12 cellular contexts compared by ENCODE assay signal in the genomic region with DNA sequence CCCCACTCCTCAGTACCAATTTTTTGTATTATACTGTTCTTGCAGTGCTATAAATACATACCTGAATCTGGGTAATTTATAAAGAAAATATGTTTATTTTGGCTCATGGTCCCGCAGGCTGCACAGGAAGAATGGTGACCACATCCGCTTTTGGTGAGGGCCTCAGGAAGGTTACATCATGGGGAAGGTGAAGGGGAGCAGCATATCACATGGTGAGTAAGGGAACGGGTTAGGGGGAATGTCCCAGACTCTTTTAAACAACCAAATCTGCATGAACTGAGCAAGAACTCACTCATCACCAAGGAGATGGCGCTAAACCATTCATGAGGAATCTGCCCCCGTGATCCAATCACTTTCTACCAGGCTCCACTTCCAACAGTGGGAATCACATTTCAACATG. TPM values are rescaled to one million over a fixed set of nuclear protein-coding genes. Genes with fewer than 3 reads are reported as not detected.
DNase-seq lines count a peak whose midpoint lies in the region; ATAC-seq, FAIRE-seq and TF ChIP-seq lines count a peak whose summit lies in the region.
"Had no signal": no experiment of that assay in that cellular context is flagged by ENCODE, and none has a peak within 500 bp of the region (broad histone marks: within the 10 kb centered on the region; RNA-seq: fewer than 3 reads in every experiment).

No MANE protein-coding gene starts in this region.

- no peaks in the 10 kb centered on the region for H3K27me3 Mint-ChIP-seq in activated T-cell treated with anti-CD3 and anti-CD28 coated beads, Interleukin-2, amount 50 U/mL, for 72 hours (ENCODE audit: low read depth)
- H3K27me3 Mint-ChIP-seq in activated T-cell treated with anti-CD3 and anti-CD28 coated beads, Interleukin-2, amount 50 U/mL, for 4 hours (ENCODE audit: low read depth) = no peaks in the 10 kb centered on the region

- no peak overlapping the region for H3K27ac ChIP-seq in GM12878 (ENCODE audit: control insufficient read depth, insufficient read depth)
- peak overlapping the region in 6 of 8 donors; percentile 2 to 80 (median 40) for H3K27ac ChIP-seq in spleen
- H3K27ac ChIP-seq in smooth muscle cell (ENCODE audit: low read depth) = no peak overlapping the region
- H3K27ac ChIP-seq: cardiac muscle cell, stomach had no signal

- no peak overlapping the region for H3K4me2 ChIP-seq in GM12878 (ENCODE audit: control insufficient read depth, insufficient read depth)
- H3K4me2 ChIP-seq in smooth muscle cell = no peak overlapping the region

- H3K9me3 Mint-ChIP-seq in activated T-cell treated with anti-CD3 and anti-CD28 coated beads, Interleukin-2, amount 50 U/mL, for 72 hours = peaks cover 5 to 7% of the 10 kb centered on the region in 2 donors
- peaks cover 6% of the 10 kb centered on the region for H3K9me3 Mint-ChIP-seq in activated T-cell treated with anti-CD3 and anti-CD28 coated beads, Interleukin-2, amount 50 U/mL, for 4 hours

- H3K4me1 Mint-ChIP-seq in activated T-cell treated with anti-CD3 and anti-CD28 coated beads, Interleukin-2, amount 50 U/mL, for 72 hours (ENCODE audit: low read depth) = peaks cover 41% of the 10 kb centered on the region
- H3K4me1 Mint-ChIP-seq in activated T-cell treated with anti-CD3 and anti-CD28 coated beads, Interleukin-2, amount 50 U/mL, for 4 hours (ENCODE audit: low read depth) = peaks cover 46% of the 10 kb centered on the region

- H3K9me3 ChIP-seq in GM12878 (replicated peaks; ENCODE audit: control insufficient read depth, insufficient read depth, low read length) (peaks cover 6% of the 10 kb centered on the region), spleen (peaks cover 0 to 18% (median 5%) of the 10 kb centered on the region in 8 donors), smooth muscle cell (replicated peaks; ENCODE audit: low read depth) (no peaks in the 10 kb centered on the region)
- H3K9me3 ChIP-seq: stomach had no signal

- peak overlapping the region; percentile 30 to 66 for H3K4me3 Mint-ChIP-seq in activated T-cell treated with anti-CD3 and anti-CD28 coated beads, Interleukin-2, amount 50 U/mL, for 72 hours
- H3K4me3 Mint-ChIP-seq in activated T-cell treated with anti-CD3 and anti-CD28 coated beads, Interleukin-2, amount 50 U/mL, for 4 hours = no peak overlapping the region

- in situ Hi-C loops in GM12878 (cut with MboI) = no loop called here

- TF ChIP-seq RAD21 in GM12878 (IDR thresholded peaks at IDR 0.05; ENCODE audit: insufficient read depth, low read depth, low read length) = no peak

- H3K9ac ChIP-seq in GM12878 (ENCODE audit: control insufficient read depth, insufficient read depth, low read length) (no peak overlapping the region), smooth muscle cell (ENCODE audit: low read depth) (no peak overlapping the region)

- TF ChIP-seq CTCF in GM12878 (IDR thresholded peaks at IDR 0.05 in 2 of 3, conservative IDR thresholded peaks at IDR 0.05 in 1 of 3; ENCODE audit: control insufficient read depth in 2 of 3, extremely low read depth in 1 of 3, insufficient read depth in 1 of 3, low read depth in 3 of 3, low read length in 3 of 3) (no peak), spleen (IDR thresholded peaks at IDR 0.05 in 8 of 11, conservative IDR thresholded peaks at IDR 0.05 in 3 of 11) (no peak), smooth muscle cell (IDR thresholded peaks at IDR 0.05; ENCODE audit: borderline replicate concordance, insufficient read depth, poor library complexity, severe bottlenecking) (no peak)

- WGBS in GM12878 (ENCODE audit: insufficient coverage, insufficient replicate concordance, low lambda C conversion rate, missing lambda C conversion rate) = 58% methylated on average over 5 of the region's 5 CpGs
- 50 to 70% (median 60%) methylated on average over 5 of the region's 5 CpGs for WGBS in spleen, 5 donors
- over 99% methylated on average over 5 of the region's 5 CpGs for WGBS in smooth muscle cell (ENCODE audit: low lambda C conversion rate)

- peak; percentile 8 to 15 for DNase-seq in activated T-cell treated with anti-CD3 and anti-CD28 coated beads, Interleukin-2, amount 50 U/mL, for 72 hours
- DNase-seq in activated T-cell treated with anti-CD3 and anti-CD28 coated beads, Interleukin-2, amount 50 U/mL, for 4 hours = no peak
- DNase-seq in MV-4-11 (lab: John Stamatoyannopoulos, UW) = peak; percentile 52
- DNase-seq in GM12878 (ENCODE audit: low read depth, low spot score) = no peak
- DNase-seq in spleen = no peak
- DNase-seq in NCI-H1436 treated with DMSO at 0.1 percent for 48 hours (lab: John Stamatoyannopoulos, UW) = no peak
- DNase-seq in smooth muscle cell (lab: John Stamatoyannopoulos, UW; ENCODE audit: unreplicated experiment) = no peak
- DNase-seq: midbrain, NCI-H1092 treated with DMSO at 0.1 percent for 48 hours, stomach had no signal

- intact Hi-C loops in GM12878 (cut with micrococcal nuclease; ENCODE audit: unreplicated experiment) (no loop called here), spleen (cut with DNase I; ENCODE audit: low total_unique reads) (no loop called here)

- H3K79me2 ChIP-seq in GM12878 (ENCODE audit: control insufficient read depth, insufficient read depth, low read length) = no peaks in the 10 kb centered on the region
- H3K79me2 ChIP-seq in smooth muscle cell (ENCODE audit: low read depth) = peaks cover 85% of the 10 kb centered on the region

- H3K4me1 ChIP-seq in GM12878 (ENCODE audit: control insufficient read depth, insufficient read depth, low read length) (no peaks in the 10 kb centered on the region), spleen (peaks cover 0 to 38% (median 9%) of the 10 kb centered on the region in 6 donors), smooth muscle cell (ENCODE audit: low read depth) (no peaks in the 10 kb centered on the region)

- H3K27ac Mint-ChIP-seq in activated T-cell treated with anti-CD3 and anti-CD28 coated beads, Interleukin-2, amount 50 U/mL, for 72 hours = peak overlapping the region; percentile 92

- H3K27me3 ChIP-seq in GM12878 (replicated peaks in 1 of 2; ENCODE audit: control insufficient read depth in 2 of 2, insufficient read depth in 2 of 2, low read length in 1 of 2) (no peaks in the 10 kb centered on the region), spleen (replicated peaks in 1 of 7) (no peaks in the 10 kb centered on the region), smooth muscle cell (ENCODE audit: low read depth) (no peaks in the 10 kb centered on the region)
- H3K27me3 ChIP-seq: cardiac muscle cell, stomach had no signal

- H4K20me1 ChIP-seq in GM12878 (ENCODE audit: control insufficient read depth, insufficient read depth) = no peaks in the 10 kb centered on the region
- H4K20me1 ChIP-seq in smooth muscle cell (ENCODE audit: low read depth) = peaks cover 76% of the 10 kb centered on the region

- peaks cover 20 to 27% of the 10 kb centered on the region in 2 donors for H3K36me3 Mint-ChIP-seq in activated T-cell treated with anti-CD3 and anti-CD28 coated beads, Interleukin-2, amount 50 U/mL, for 72 hours (ENCODE audit: insufficient read depth in 2 of 2)
- H3K36me3 Mint-ChIP-seq in activated T-cell treated with anti-CD3 and anti-CD28 coated beads, Interleukin-2, amount 50 U/mL, for 4 hours (ENCODE audit: insufficient read depth) = peaks cover 55% of the 10 kb centered on the region

- no peak overlapping the region for H3K4me3 ChIP-seq in GM12878
- peak overlapping the region in 1 of 8 donors; percentile 18 for H3K4me3 ChIP-seq in spleen
- H3K4me3 ChIP-seq in smooth muscle cell = no peak overlapping the region
- H3K4me3 ChIP-seq: cardiac muscle cell, stomach had no signal

- peak; percentile 57 to 83 for ATAC-seq in activated T-cell treated with anti-CD3 and anti-CD28 coated beads, Interleukin-2, amount 50 U/mL, for 72 hours (replicated peaks in 1 of 2)
- ATAC-seq in activated T-cell treated with anti-CD3 and anti-CD28 coated beads, Interleukin-2, amount 50 U/mL, for 4 hours = no peak
- ATAC-seq in GM12878 (no peak), GM18505 (IDR thresholded peaks at IDR 0.05; ENCODE audit: unreplicated experiment) (no peak)

- H2AFZ ChIP-seq in GM12878 (ENCODE audit: control insufficient read depth, low read depth, low read length) (no peak overlapping the region), smooth muscle cell (ENCODE audit: low read depth) (no peak overlapping the region)

- no peaks in the 10 kb centered on the region for H3K36me3 ChIP-seq in GM12878 (ENCODE audit: control insufficient read depth in 2 of 2, insufficient read depth in 2 of 2, low read length in 1 of 2)
- peaks cover 0 to 38% (median 3%) of the 10 kb centered on the region in 6 donors for H3K36me3 ChIP-seq in spleen
- H3K36me3 ChIP-seq in smooth muscle cell (ENCODE audit: low read depth) = no peaks in the 10 kb centered on the region
- H3K36me3 ChIP-seq: cardiac muscle cell had no signal

- no peak for FAIRE-seq in GM12878 (lab: Jason Lieb, UNC)

- no peak for TF ChIP-seq EP300 in GM12878 (IDR thresholded peaks at IDR 0.05; ENCODE audit: borderline replicate concordance in 1 of 2, control insufficient read depth in 1 of 2, low read depth in 2 of 2, low read length in 2 of 2)

- SMC1A ChIA-PET in GM12878 (lab: Charles Lee; ENCODE audit: uncharacterized antibody, unreplicated experiment) = no interaction called here

- no peaks in the 10 kb centered on the region for H3F3A ChIP-seq in smooth muscle cell (ENCODE audit: low read depth)

- CTCF ChIA-PET in GM12878 (lab: Yijun Ruan, JAX) = no interaction called here

- BruUV-seq in GM12878 (replicated peaks; lab: Mats Ljungman, UMichigan) = no TSS peak

- TF ChIP-seq POLR2A in GM12878 (IDR thresholded peaks at IDR 0.05; ENCODE audit: low read depth, low read length) = no peak
- no peak for TF ChIP-seq POLR2A in spleen (IDR thresholded peaks at IDR 0.05)
- TF ChIP-seq POLR2A in GM18505 (IDR thresholded peaks at IDR 0.05; ENCODE audit: borderline replicate concordance, extremely low read depth, insufficient read depth, insufficient read length) = no peak

- RAD21 ChIA-PET in GM12878 (lab: Charles Lee; ENCODE audit: unreplicated experiment) = no interaction called here

- POLR2A ChIA-PET in GM12878 (lab: Charles Lee) = no interaction called here

RNA-seq across cellular contexts. Expression of a gene that starts 40.0 kb away (rescaled TPM):
- total RNA-seq in activated T-cell treated with anti-CD3 and anti-CD28 coated beads, Interleukin-2, amount 50 U/mL, for 72 hours = 10 to 100 TPM; 75.0 to 75.6 TPM
- total RNA-seq in activated T-cell treated with anti-CD3 and anti-CD28 coated beads, Interleukin-2, amount 50 U/mL, for 4 hours = 10 to 100 TPM; 81.3 to 91.9 (median 87.3) TPM
- 147 and 153 TPM in 2 replicates for total RNA-seq in GM12878 (2013; cell fraction: nucleolus; rRNA removed)
- total RNA-seq in GM12878 (2014; rRNA removed) (21.9 and 28.6 TPM in 2 replicates), GM12878 (2014; rRNA removed; fragmentation: Illumina TruSeq; extraction: Trizol) (50.6 and 52.9 TPM in 2 replicates), GM12878 (2021) (55.0 and 58.0 TPM in 2 replicates), spleen (100 to 1,000 TPM in 6 of 7 donors, 10 to 100 TPM in 1; 90.8 to 127 (median 114) TPM), smooth muscle cell (108 and 129 TPM in 2 replicates)
- 5.6 TPM for polyA plus RNA-seq in GM12878 (2011; ENCODE audit: low read depth)
- polyA plus RNA-seq in GM12878 (2011; rRNA removed) (34.0 and 58.2 TPM in 2 replicates), GM12878 (2014; fragmentation: Illumina TruSeq; extraction: Trizol) (30.0 and 33.3 TPM in 2 replicates), GM12878 (2014; fragmentation: Nextera tagmentation; extraction: Ambion mirVana) (10 to 100 TPM; 10.4 to 13.7 TPM), GM12878 (2014; rRNA removed) (18.3 and 20.3 TPM in 2 replicates), GM12878 (2016; fragmentation: Nextera tagmentation; extraction: Ambion mirVana) (10 to 100 TPM; 37.8 to 39.9 TPM), spleen (10 to 100 TPM; 10.7 to 16.6 (median 14.8) TPM), smooth muscle cell (32.0 and 43.2 TPM in 2 replicates)
- polyA plus RNA-seq in GM12878 (2011; cell fraction: cytosol; rRNA removed) = 15.3 and 15.4 TPM in 2 replicates
- 22.1 and 22.6 TPM in 2 replicates for polyA plus RNA-seq in GM12878 (2011; cell fraction: nucleus; rRNA removed)
- 8.2 and 11.7 TPM in 2 replicates for polyA plus RNA-seq in GM12878 (2012)
- polyA minus RNA-seq in GM12878 (2011; rRNA and poly(A)+ RNA removed) = 71.8 and 137 TPM in 2 replicates
- 20.4 and 33.1 TPM in 2 replicates for polyA minus RNA-seq in GM12878 (2011; cell fraction: cytosol; rRNA and poly(A)+ RNA removed)
- 59.0 and 108 TPM in 2 replicates for polyA minus RNA-seq in GM12878 (2011; cell fraction: nucleus; rRNA and poly(A)+ RNA removed)

Comparison
In these comparisons a context has a peak if more than half of its experiments do, and no peak if none do; other contexts are left out.
1. ATAC-seq: peak in activated T-cell treated with anti-CD3 and anti-CD28 coated beads, Interleukin-2, amount 50 U/mL, for 72 hours (2 of 2); none in activated T-cell treated with anti-CD3 and anti-CD28 coated beads, Interleukin-2, amount 50 U/mL, for 4 hours (0 of 2), GM12878 (single experiment) and GM18505 (single experiment).
2. DNase-seq: peak in activated T-cell treated with anti-CD3 and anti-CD28 coated beads, Interleukin-2, amount 50 U/mL, for 72 hours (2 of 2) and MV-4-11 (single experiment); none in activated T-cell treated with anti-CD3 and anti-CD28 coated beads, Interleukin-2, amount 50 U/mL, for 4 hours (single experiment), GM12878 (single experiment), spleen (single experiment), NCI-H1436 treated with DMSO at 0.1 percent for 48 hours (single experiment) and smooth muscle cell (single experiment).
3. H3K27ac ChIP-seq: peak in spleen (6 of 8); none in GM12878 (single experiment) and smooth muscle cell (single experiment).